Comparison of ENCODE assay signal across 16 cellular contexts in genomic region chr15:29849218-29849617, GRCh38. TPM values are rescaled to one million over a fixed set of nuclear protein-coding genes. Genes with fewer than 3 reads are reported as not detected.
"Had no signal": no experiment of that assay in that cellular context is flagged by ENCODE, and none has a peak within 500 bp of the region (broad histone marks: within the 10 kb centered on the region; RNA-seq: fewer than 3 reads in every experiment).

No MANE protein-coding gene starts in this region.

- H3K4me3 ChIP-seq: cardiac muscle cell, esophagus squamous epithelium, tibial artery, uterus had no signal

- H3K36me3 ChIP-seq: cardiac muscle cell, esophagus squamous epithelium, neutrophil, tibial artery, uterus had no signal

- H3K4me1 ChIP-seq: uterus had no signal

- H3K27me3 ChIP-seq: cardiac muscle cell, esophagus squamous epithelium, neutrophil, tibial artery, uterus had no signal

- H3K27ac ChIP-seq: cardiac muscle cell, neutrophil, tibial artery, uterus had no signal

- ATAC-seq: left ventricle myocardium superior; natural killer cell; stimulated activated naive B cell treated with anti-CD40 and anti-IgM and Interleukin-4, amounts not matched to agents 10 μg/mL and 1 μg/mL and 100 μg/mL, for 72 hours had no signal

- H3K9me3 ChIP-seq: neutrophil, tibial artery, uterus had no signal

- DNase-seq: activated CD4-positive, alpha-beta T cell treated with anti-CD3 and anti-CD28 coated beads for 1 hour; activated CD4-positive, alpha-beta T cell treated with anti-CD3 and anti-CD28 coated beads, Interleukin-2, amount 50 U/mL, for 4 hours; activated naive CD4-positive, alpha-beta T cell treated with Interleukin-2 at 50 U/mL for 16 hours; activated T-cell treated with anti-CD3 and anti-CD28 coated beads for 4 hours; anterior cingulate cortex; esophagus squamous epithelium; left ventricle myocardium superior; mesendoderm; natural killer cell; stimulated activated CD4-positive, alpha-beta T cell treated with anti-CD3 and anti-CD28 coated beads, Interleukin-4, amount 100 ng/mL, for 1 hour; stimulated activated naive B cell treated with anti-CD40 and anti-IgM and Interleukin-4, amounts not matched to agents 10 μg/mL and 1 μg/mL and 100 μg/mL, for 72 hours; T-helper 9 cell; tibial artery; uterus had no signal

RNA-seq across cellular contexts. Expression of gene TJP1, which starts 26.9 kb away (rescaled TPM):
- total RNA-seq: natural killer cell had no signal
